Comparison of ENCODE assay signal across 11 cellular contexts in the genomic region with DNA sequence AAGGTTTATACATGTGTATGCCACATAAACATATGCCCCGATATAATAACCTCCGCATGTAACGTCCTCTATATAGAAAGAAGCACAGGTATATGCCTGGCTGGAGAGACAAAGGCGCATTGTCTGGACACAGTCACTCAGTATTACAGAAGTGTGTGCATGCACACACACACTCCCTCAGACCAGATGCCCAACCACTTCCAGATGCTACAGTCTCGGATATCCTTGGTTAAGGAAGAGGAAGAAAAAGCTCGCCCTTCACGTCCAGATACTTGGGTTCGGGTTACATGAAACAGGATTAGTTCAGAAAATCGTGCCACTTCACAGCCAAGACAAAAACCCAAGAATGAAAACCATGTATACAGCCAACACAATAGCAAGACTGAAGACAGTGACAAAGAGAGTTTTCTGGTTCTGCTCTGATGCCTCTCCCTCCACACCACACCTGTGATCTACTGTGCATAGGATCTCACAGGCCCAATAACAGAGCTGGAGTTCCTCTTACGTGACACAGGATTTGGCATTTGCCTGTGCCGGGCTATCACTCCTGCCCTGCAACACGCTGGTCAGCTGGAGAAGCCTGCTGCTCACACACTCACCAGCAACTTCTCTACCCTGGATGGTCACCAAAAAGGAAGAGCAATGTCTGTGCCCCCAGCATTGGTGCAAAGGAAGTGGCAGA.
DNase-seq lines count a peak whose midpoint lies in the region; ATAC-seq and TF ChIP-seq lines count a peak whose summit lies in the region.
"Had no signal": no experiment of that assay in that cellular context is flagged by ENCODE, and none has a peak within 500 bp of the region (broad histone marks: within the 10 kb centered on the region; RNA-seq: fewer than 3 reads in every experiment).

No MANE protein-coding gene starts in this region.

- H3K9me3 ChIP-seq in GM23248 (ENCODE audit: low read depth): no peaks in the 10 kb centered on the region
- H3K9me3 ChIP-seq in smooth muscle cell (replicated peaks; ENCODE audit: low read depth): no peaks in the 10 kb centered on the region

- 41 to 47% methylated on average over 12 of the region's 12 CpGs for WGBS in GM23248 (ENCODE audit: low coverage in 1 of 2, low lambda C conversion rate in 2 of 2, missing lambda C conversion rate in 2 of 2), 2 experiments
- 56% methylated on average over 12 of the region's 12 CpGs for WGBS in smooth muscle cell (ENCODE audit: low lambda C conversion rate)

- H3K4me2 ChIP-seq in GM23248 (ENCODE audit: unreplicated experiment) (no peak overlapping the region), smooth muscle cell (peak overlapping the region; percentile 16)

- ATAC-seq in GM21786 (IDR thresholded peaks at IDR 0.05; ENCODE audit: unreplicated experiment): no peak
- ATAC-seq in stimulated activated naive CD8-positive, alpha-beta T cell treated with anti-CD3 and anti-CD28 coated beads, Interleukin-15, Interleukin-2, amounts not matched to agents 100 U/mL and 50 U/mL, for 24 hours: no peak
- no peak for ATAC-seq in activated T-cell treated with anti-CD3 and anti-CD28 coated beads, Interleukin-2, amount 50 U/mL, for 4 hours

- H3K79me2 ChIP-seq in GM23248 (ENCODE audit: insufficient read depth) (peaks cover 78% of the 10 kb centered on the region), smooth muscle cell (ENCODE audit: low read depth) (peaks cover 63% of the 10 kb centered on the region)

- H3K27ac ChIP-seq in GM23248 (no peak overlapping the region), smooth muscle cell (ENCODE audit: low read depth) (no peak overlapping the region)

- H3K9me3 Mint-ChIP-seq in activated T-cell treated with anti-CD3 and anti-CD28 coated beads, Interleukin-2, amount 50 U/mL, for 4 hours: no peaks in the 10 kb centered on the region

- no peak overlapping the region for H3K9ac ChIP-seq in GM23248
- H3K9ac ChIP-seq in smooth muscle cell (ENCODE audit: low read depth): no peak overlapping the region

- no peaks in the 10 kb centered on the region for H3K9me2 ChIP-seq in GM23248 (ENCODE audit: insufficient read depth)

- no peaks in the 10 kb centered on the region for H3K27me3 ChIP-seq in GM23248 (replicated peaks; ENCODE audit: insufficient read depth)
- no peaks in the 10 kb centered on the region for H3K27me3 ChIP-seq in smooth muscle cell (ENCODE audit: low read depth)

- H2AFZ ChIP-seq in GM23248: no peak overlapping the region
- no peak overlapping the region for H2AFZ ChIP-seq in smooth muscle cell (ENCODE audit: low read depth)

- no peaks in the 10 kb centered on the region for H4K20me1 ChIP-seq in GM23248 (ENCODE audit: insufficient read depth)
- peaks cover 66% of the 10 kb centered on the region for H4K20me1 ChIP-seq in smooth muscle cell (ENCODE audit: low read depth)

- no peaks in the 10 kb centered on the region for H3K27me3 Mint-ChIP-seq in activated T-cell treated with anti-CD3 and anti-CD28 coated beads, Interleukin-2, amount 50 U/mL, for 4 hours (ENCODE audit: low read depth)

- TF ChIP-seq CTCF in fibroblast of the aortic adventitia (IDR thresholded peaks at IDR 0.05; ENCODE audit: insufficient read depth, low read length) (no peak), smooth muscle cell (IDR thresholded peaks at IDR 0.05; ENCODE audit: borderline replicate concordance, insufficient read depth, poor library complexity, severe bottlenecking) (no peak)

- H3K4me1 ChIP-seq in GM23248 (ENCODE audit: insufficient read depth): peaks cover 50% of the 10 kb centered on the region
- H3K4me1 ChIP-seq in smooth muscle cell (ENCODE audit: low read depth): peaks cover 70% of the 10 kb centered on the region

- H3F3A ChIP-seq in GM23248 (ENCODE audit: insufficient read depth) (peaks cover 25% of the 10 kb centered on the region), smooth muscle cell (ENCODE audit: low read depth) (peaks cover 4% of the 10 kb centered on the region)

- H3K36me3 ChIP-seq in GM23248 (ENCODE audit: low read depth) (no peaks in the 10 kb centered on the region), smooth muscle cell (ENCODE audit: low read depth) (no peaks in the 10 kb centered on the region)

- in situ Hi-C loops in GM23248 (cut with MboI): no loop called here

- no peaks in the 10 kb centered on the region for H3K36me3 Mint-ChIP-seq in activated T-cell treated with anti-CD3 and anti-CD28 coated beads, Interleukin-2, amount 50 U/mL, for 4 hours (ENCODE audit: insufficient read depth)

- no peak overlapping the region for H3K4me3 Mint-ChIP-seq in activated T-cell treated with anti-CD3 and anti-CD28 coated beads, Interleukin-2, amount 50 U/mL, for 4 hours

- DNase-seq in GM23248 (peak; percentile 46), NCI-H82 (lab: John Stamatoyannopoulos, UW) (peak; percentile 88), fibroblast of the aortic adventitia (ENCODE audit: low read depth) (peak; percentile 23), smooth muscle cell (lab: John Stamatoyannopoulos, UW; ENCODE audit: unreplicated experiment) (no peak), NCI-H1092 (lab: John Stamatoyannopoulos, UW) (no peak)
- DNase-seq in stimulated activated naive CD8-positive, alpha-beta T cell treated with anti-CD3 and anti-CD28 coated beads, Interleukin-15, Interleukin-2, amounts not matched to agents 100 U/mL and 50 U/mL, for 24 hours: no peak
- no peak for DNase-seq in activated T-cell treated with anti-CD3 and anti-CD28 coated beads, Interleukin-2, amount 50 U/mL, for 4 hours
- DNase-seq: activated T-cell treated with anti-CD3 and anti-CD28 coated beads, Interleukin-2, amount 50 U/mL, for 1 hour; NCI-H1436; stimulated activated naive CD4-positive, alpha-beta T cell treated with Interleukin-2 at 50 U/mL for 16 hours had no signal

- H3K4me1 Mint-ChIP-seq in activated T-cell treated with anti-CD3 and anti-CD28 coated beads, Interleukin-2, amount 50 U/mL, for 4 hours (ENCODE audit: low read depth): peaks cover 40% of the 10 kb centered on the region

- H3K4me3 ChIP-seq in GM23248 (no peak overlapping the region), fibroblast of the aortic adventitia (ENCODE audit: low read depth, low read length) (no peak overlapping the region), smooth muscle cell (no peak overlapping the region)

Comparison
In these comparisons a context has a peak if more than half of its experiments do, and no peak if none do; other contexts are left out.
1. DNase-seq: peak in GM23248 (single experiment), NCI-H82 (single experiment) and fibroblast of the aortic adventitia (single experiment); none in smooth muscle cell (single experiment), stimulated activated naive CD8-positive, alpha-beta T cell treated with anti-CD3 and anti-CD28 coated beads, Interleukin-15, Interleukin-2, amounts not matched to agents 100 U/mL and 50 U/mL, for 24 hours (single experiment), NCI-H1092 (single experiment) and activated T-cell treated with anti-CD3 and anti-CD28 coated beads, Interleukin-2, amount 50 U/mL, for 4 hours (single experiment).